ENCODE assay signal across 8 cellular contexts in genomic region chr9:20526500-20527319, GRCh38.
A peak's percentile ranks its signal among the peaks of the same experiment; 100 is the strongest.
DNase-seq lines count a peak whose midpoint lies in the region; ATAC-seq and TF ChIP-seq lines count a peak whose summit lies in the region.

No MANE protein-coding gene starts in this region.

- H3K4me3 Mint-ChIP-seq in mesothelial cell of epicardium: no peak overlapping the region

- H3K36me3 Mint-ChIP-seq in mesothelial cell of epicardium: peaks cover 3% of the 10 kb centered on the region

- no peak overlapping the region for H3K27ac Mint-ChIP-seq in mesothelial cell of epicardium

- ATAC-seq in GM18508 (IDR thresholded peaks at IDR 0.05; ENCODE audit: insufficient read depth, unreplicated experiment) (peak; percentile 82), GM21737 (IDR thresholded peaks at IDR 0.05; ENCODE audit: unreplicated experiment) (peak; percentile 80), HG03575 (IDR thresholded peaks at IDR 0.05; ENCODE audit: extremely low read depth, insufficient number of reproducible peaks, low FRiP score, unreplicated experiment) (peak; percentile 45)

- TF ChIP-seq CTCF in mesothelial cell of epicardium (IDR thresholded peaks at IDR 0.05; ENCODE audit: unreplicated experiment): no peak

- peaks cover 4% of the 10 kb centered on the region for H3K9me3 Mint-ChIP-seq in mesothelial cell of epicardium

- H3K27me3 Mint-ChIP-seq in mesothelial cell of epicardium (ENCODE audit: low read depth): no peaks in the 10 kb centered on the region

- peaks cover 12% of the 10 kb centered on the region for H3K4me1 Mint-ChIP-seq in mesothelial cell of epicardium

- DNase-seq in glomerular visceral epithelial cell (ENCODE audit: extremely low spot score) (peak; percentile 35), HK-2 (ENCODE audit: unreplicated experiment) (no peak), mesothelial cell of epicardium (ENCODE audit: low spot score in 2 of 2, unreplicated experiment in 2 of 2) (no peak), SK-N-DZ (ENCODE audit: low spot score) (no peak), NCI-H187 (lab: John Stamatoyannopoulos, UW) (no peak)
